ENCODE assay signal across 8 cellular contexts in genomic region chr20:4949833-4950178, GRCh38. TPM values are rescaled to one million over a fixed set of nuclear protein-coding genes. Genes with fewer than 3 reads are reported as not detected.
DNase-seq lines count a peak whose midpoint lies in the region; ATAC-seq and TF ChIP-seq lines count a peak whose summit lies in the region.

No MANE protein-coding gene starts in this region.

- H3K27ac ChIP-seq in angular gyrus (ENCODE audit: low read depth, low read length) = peak overlapping the region; percentile 57
- H3K27ac ChIP-seq in right atrium auricular region = no peak overlapping the region

- H3K27me3 ChIP-seq in right atrium auricular region = no peaks in the 10 kb centered on the region

- ATAC-seq in GM19452 (IDR thresholded peaks at IDR 0.05; ENCODE audit: unreplicated experiment) = peak; percentile 71

- H3K36me3 ChIP-seq in right atrium auricular region = peaks cover 4% of the 10 kb centered on the region

- H3K4me3 ChIP-seq in NB4 (ENCODE audit: low read depth, low read length) = no peak overlapping the region
- H3K4me3 ChIP-seq in right atrium auricular region = no peak overlapping the region

- TF ChIP-seq POLR2A in NB4 (IDR thresholded peaks at IDR 0.05; ENCODE audit: extremely low read depth, insufficient read length) = no peak

- DNase-seq in DMS114 treated with DMSO at 0.1 percent for 48 hours (lab: John Stamatoyannopoulos, UW; ENCODE audit: unreplicated experiment) (peak; percentile 11), NB4 (ENCODE audit: low read depth) (peak; percentile 58), right atrium auricular region (ENCODE audit: low spot score) (no peak), NCI-H128 (lab: John Stamatoyannopoulos, UW; ENCODE audit: unreplicated experiment) (no peak), NCI-H1048 (lab: John Stamatoyannopoulos, UW) (no peak)
- peak; percentile 43 for DNase-seq in stimulated activated CD8-positive, alpha-beta memory T cell treated with anti-CD3 and anti-CD28 coated beads, Interleukin-4, amount 100 ng/mL, for 48 hours

- peak; percentile 49 for TF ChIP-seq CTCF in NB4 (IDR thresholded peaks at IDR 0.05; ENCODE audit: low read depth, low read length)
- peak; percentile 33 to 73 for TF ChIP-seq CTCF in right atrium auricular region (IDR thresholded peaks at IDR 0.05)

- peaks cover 0 to 17% of the 10 kb centered on the region in 2 donors for H3K4me1 ChIP-seq in right atrium auricular region

- H3K9me3 ChIP-seq in right atrium auricular region = no peaks in the 10 kb centered on the region

RNA-seq across cellular contexts. Expression of gene SLC23A2, which starts 51.5 kb away (rescaled TPM):
- total RNA-seq in right atrium auricular region = 10 to 100 TPM in 1 of 2 donors, 1 to 10 TPM in 1; 9.8 to 10.8 TPM

Comparison
In these comparisons a context has a peak if more than half of its experiments do, and no peak if none do; other contexts are left out.
1. DNase-seq: peak in DMS114 treated with DMSO at 0.1 percent for 48 hours (single experiment), NB4 (single experiment) and stimulated activated CD8-positive, alpha-beta memory T cell treated with anti-CD3 and anti-CD28 coated beads, Interleukin-4, amount 100 ng/mL, for 48 hours (single experiment); none in right atrium auricular region (single experiment), NCI-H128 (single experiment) and NCI-H1048 (single experiment).